Comparison of ENCODE assay signal across 8 cellular contexts in genomic region chr3:148950806-148951205, GRCh38. TPM values are rescaled to one million over a fixed set of nuclear protein-coding genes. Genes with fewer than 3 reads are reported as not detected.
DNase-seq lines count a peak whose midpoint lies in the region; ATAC-seq and TF ChIP-seq lines count a peak whose summit lies in the region.
"Had no signal": no experiment of that assay in that cellular context is flagged by ENCODE, and none has a peak within 500 bp of the region (broad histone marks: within the 10 kb centered on the region; RNA-seq: fewer than 3 reads in every experiment).

No MANE protein-coding gene starts in this region.

- intact Hi-C loops in activated CD4-positive, alpha-beta T cell treated with anti-CD3 and anti-CD28 coated beads for 36 hours (cut with DNase I, micrococcal nuclease): loop anchor here in 1 of 2 experiments (10.0 kb wide), 1 partner anchor 534 kb away; no protein-coding TSS in a partner anchor

- H3K36me3 ChIP-seq in osteoblast (ENCODE audit: insufficient read depth, low read length): no peaks in the 10 kb centered on the region

- H3K27ac Mint-ChIP-seq in activated CD4-positive, alpha-beta T cell treated with anti-CD3 and anti-CD28 coated beads for 36 hours: no peak overlapping the region

- POLR2A ChIA-PET in activated CD4-positive, alpha-beta T cell treated with anti-CD3 and anti-CD28 coated beads for 36 hours (lab: Charles Lee): interaction anchor here (0.6 kb wide), 1 partner anchor 40 kb away, joined by 3 read pairs; no protein-coding TSS in a partner anchor

- ATAC-seq in HG02884 (IDR thresholded peaks at IDR 0.05; ENCODE audit: unreplicated experiment): peak; percentile 56
- no peak for ATAC-seq in activated CD4-positive, alpha-beta T cell treated with anti-CD3 and anti-CD28 coated beads for 36 hours

- no peaks in the 10 kb centered on the region for H3K27me3 Mint-ChIP-seq in activated CD4-positive, alpha-beta T cell treated with anti-CD3 and anti-CD28 coated beads for 36 hours

- H3K27ac ChIP-seq in angular gyrus (ENCODE audit: low read depth, low read length) (peak overlapping the region; percentile 23), osteoblast (ENCODE audit: low read depth, low read length) (no peak overlapping the region)

- H3K4me1 Mint-ChIP-seq in activated CD4-positive, alpha-beta T cell treated with anti-CD3 and anti-CD28 coated beads for 36 hours: no peaks in the 10 kb centered on the region

- H3K4me3 Mint-ChIP-seq in activated CD4-positive, alpha-beta T cell treated with anti-CD3 and anti-CD28 coated beads for 36 hours: no peak overlapping the region

- no peaks in the 10 kb centered on the region for H3K79me2 ChIP-seq in osteoblast (ENCODE audit: insufficient read depth, low read length)

- peak; percentile 44 for DNase-seq in osteoblast (ENCODE audit: insufficient read length, low spot score, missing footprints)
- no peak for DNase-seq in inferior parietal cortex (ENCODE audit: extremely low spot score)
- no peak for DNase-seq in activated CD4-positive, alpha-beta T cell treated with anti-CD3 and anti-CD28 coated beads for 36 hours
- no peak for DNase-seq in stimulated activated CD4-positive, alpha-beta T cell treated with anti-CD3 and anti-CD28 coated beads, Interleukin-4, amount 100 ng/mL, for 24 hours
- DNase-seq: NCI-H1105 treated with DMSO at 0.1 percent for 48 hours had no signal

- TF ChIP-seq CTCF in GM12875 (IDR thresholded peaks at IDR 0.05; ENCODE audit: borderline replicate concordance, insufficient read depth, low read depth, low read length) (0 out of 2 replicates have a peak, but pooled peaks have one; percentile 21), osteoblast (IDR thresholded peaks at IDR 0.05; ENCODE audit: extremely low read depth, low read depth, low read length) (peak; percentile 36)

- H3K9me3 ChIP-seq in osteoblast (ENCODE audit: low read depth, low read length): no peaks in the 10 kb centered on the region

- no peaks in the 10 kb centered on the region for H4K20me1 ChIP-seq in osteoblast (ENCODE audit: insufficient read depth, low read length)

- H3K9me3 Mint-ChIP-seq in activated CD4-positive, alpha-beta T cell treated with anti-CD3 and anti-CD28 coated beads for 36 hours (ENCODE audit: low read depth): no peaks in the 10 kb centered on the region

- no peak overlapping the region for H2AFZ ChIP-seq in osteoblast (ENCODE audit: low read length)

- CTCF ChIA-PET in activated CD4-positive, alpha-beta T cell treated with anti-CD3 and anti-CD28 coated beads for 36 hours (lab: Charles Lee): interaction anchor here (0.5 to 1.7 kb wide), 4 partner anchors 90 to 354 kb away, joined by 3 to 6 read pairs (median 4); no protein-coding TSS in a partner anchor

- peaks cover 4% of the 10 kb centered on the region for H3K4me1 ChIP-seq in osteoblast (ENCODE audit: insufficient read depth, low read length)

- H3K4me3 ChIP-seq in GM12875 (ENCODE audit: low read depth, low read length) (no peak overlapping the region), osteoblast (ENCODE audit: insufficient read depth, low read length) (no peak overlapping the region)

- H3K27me3 ChIP-seq in osteoblast (ENCODE audit: insufficient read depth, low read length): no peaks in the 10 kb centered on the region

- H3K4me2 ChIP-seq in osteoblast (ENCODE audit: insufficient read depth, low read length): no peak overlapping the region

- no peaks in the 10 kb centered on the region for H3K36me3 Mint-ChIP-seq in activated CD4-positive, alpha-beta T cell treated with anti-CD3 and anti-CD28 coated beads for 36 hours (ENCODE audit: low read depth)

RNA-seq across cellular contexts. Expression of gene GYG1, which starts 40.5 kb away (rescaled TPM):
- total RNA-seq in osteoblast: 42.3 and 54.8 TPM in 2 replicates
- total RNA-seq in activated CD4-positive, alpha-beta T cell treated with anti-CD3 and anti-CD28 coated beads for 36 hours: 10 to 100 TPM; 13.3 to 14.0 TPM
